16 cellular contexts compared by ENCODE assay signal in genomic region chr4:81467672-81467964, GRCh38. TPM values are rescaled to one million over a fixed set of nuclear protein-coding genes. Genes with fewer than 3 reads are reported as not detected.
DNase-seq lines count a peak whose midpoint lies in the region; TF ChIP-seq lines count a peak whose summit lies in the region.
"Had no signal": no experiment of that assay in that cellular context is flagged by ENCODE, and none has a peak within 500 bp of the region (broad histone marks: within the 10 kb centered on the region; RNA-seq: fewer than 3 reads in every experiment).

No MANE protein-coding gene starts in this region.

- H3K9me3 ChIP-seq in mammary epithelial cell (replicated peaks; ENCODE audit: insufficient read depth, low read length) (no peaks in the 10 kb centered on the region), breast epithelium (no peaks in the 10 kb centered on the region), OCI-LY7 (ENCODE audit: low read length) (no peaks in the 10 kb centered on the region), endodermal cell (ENCODE audit: control insufficient read depth, low read length) (no peaks in the 10 kb centered on the region)
- H3K9me3 ChIP-seq: A549, MG63, spleen, transverse colon had no signal

- TF ChIP-seq POLR2A in breast epithelium (IDR thresholded peaks at IDR 0.05), result no peak

- H3K27me3 Mint-ChIP-seq in endodermal cell (ENCODE audit: insufficient read depth) (no peaks in the 10 kb centered on the region), neural crest cell (ENCODE audit: low read depth) (peaks cover 58% of the 10 kb centered on the region)
- H3K27me3 Mint-ChIP-seq: naive thymus-derived CD8-positive, alpha-beta T cell had no signal

- dilution Hi-C loops in mammary epithelial cell (cut with HindIII; ENCODE audit: low sequenced_read_pairs), result no loop called here

- H3K9ac ChIP-seq in mammary epithelial cell (ENCODE audit: insufficient read depth, low read length), result no peak overlapping the region
- no peak overlapping the region for H3K9ac ChIP-seq in endodermal cell (ENCODE audit: extremely low read depth, low read length, poor library complexity, severe bottlenecking)

- H4K20me1 ChIP-seq in mammary epithelial cell (ENCODE audit: insufficient read depth, low read length) (no peaks in the 10 kb centered on the region), OCI-LY7 (ENCODE audit: insufficient read depth, low read length) (peaks cover 8% of the 10 kb centered on the region)

- H3K4me1 ChIP-seq in mammary epithelial cell (ENCODE audit: insufficient read depth, low read length) (peaks cover 23% of the 10 kb centered on the region), breast epithelium (peaks cover 0 to 17% of the 10 kb centered on the region in 2 donors), OCI-LY7 (ENCODE audit: insufficient read depth, low read length, poor library complexity, severe bottlenecking) (peaks cover 27% of the 10 kb centered on the region), endodermal cell (ENCODE audit: control insufficient read depth, insufficient read depth, low read length) (peaks cover 2% of the 10 kb centered on the region)

- H3K27ac ChIP-seq in mammary epithelial cell (ENCODE audit: insufficient read depth, low read depth, low read length) (peak overlapping the region; percentile 80), breast epithelium (no peak overlapping the region), OCI-LY7 (ENCODE audit: low read depth, low read length, poor library complexity, severe bottlenecking) (no peak overlapping the region), endodermal cell (ENCODE audit: low read depth, low read length) (no peak overlapping the region)
- H3K27ac ChIP-seq: A549 had no signal

- no peaks in the 10 kb centered on the region for H3K36me3 ChIP-seq in mammary epithelial cell (ENCODE audit: insufficient read depth, low read length)
- H3K36me3 ChIP-seq in breast epithelium, result no peaks in the 10 kb centered on the region
- H3K36me3 ChIP-seq in OCI-LY7 (ENCODE audit: insufficient read depth, low read length), result no peaks in the 10 kb centered on the region
- H3K36me3 ChIP-seq in endodermal cell (ENCODE audit: control insufficient read depth, insufficient read depth, low read length), result no peaks in the 10 kb centered on the region
- H3K36me3 ChIP-seq: MG63, transverse colon had no signal

- H3K4me3 ChIP-seq in mammary epithelial cell (replicated peaks in 1 of 3; ENCODE audit: insufficient read depth in 1 of 3, low read depth in 2 of 3, low read length in 3 of 3) (no peak overlapping the region), breast epithelium (no peak overlapping the region), OCI-LY7 (ENCODE audit: low read depth, low read length, poor library complexity, severe bottlenecking) (no peak overlapping the region), endodermal cell (ENCODE audit: low read length) (peak overlapping the region; percentile 32)
- H3K4me3 ChIP-seq: A549, K562, MG63, transverse colon had no signal

- no peaks in the 10 kb centered on the region for H3K79me2 ChIP-seq in mammary epithelial cell (ENCODE audit: insufficient read depth, low read length)
- H3K79me2 ChIP-seq in OCI-LY7 (ENCODE audit: insufficient read depth, low read depth, low read length), result peaks cover 55% of the 10 kb centered on the region

- BruUV-seq in mammary epithelial cell (replicated peaks; lab: Mats Ljungman, UMichigan) (no TSS peak), OCI-LY7 (replicated peaks; lab: Mats Ljungman, UMichigan) (no TSS peak)

- H3K4me2 ChIP-seq in mammary epithelial cell (ENCODE audit: insufficient read depth, low read depth, low read length) (peak overlapping the region; percentile 40), OCI-LY7 (ENCODE audit: low read length) (no peak overlapping the region)
- H3K4me2 ChIP-seq: A549 had no signal

- H3K4me1 Mint-ChIP-seq in endodermal cell (peaks cover 50% of the 10 kb centered on the region), neural crest cell (peaks cover 27% of the 10 kb centered on the region)

- TF ChIP-seq CTCF in mammary epithelial cell (conservative IDR thresholded peaks at IDR 0.05 in 1 of 2, IDR thresholded peaks at IDR 0.05 in 1 of 2; ENCODE audit: extremely low read depth in 1 of 2, insufficient read depth in 1 of 2, low read depth in 1 of 2, low read length in 2 of 2) (no peak), breast epithelium (IDR thresholded peaks at IDR 0.05) (no peak), OCI-LY7 (conservative IDR thresholded peaks at IDR 0.05; ENCODE audit: low read length) (peak; percentile 62; the same call in 1 of the 2 replicates), endodermal cell (conservative IDR thresholded peaks at IDR 0.05) (no peak), neural crest cell (conservative IDR thresholded peaks at IDR 0.05) (no peak)

- DNase-seq in mammary epithelial cell (no peak), breast epithelium (ENCODE audit: low spot score in 2 of 2) (no peak), OCI-LY7 (ENCODE audit: low spot score) (no peak), endodermal cell (no peak), neural crest cell (ENCODE audit: low read depth, low spot score) (no peak), NCI-H1105 (lab: John Stamatoyannopoulos, UW) (no peak), NCI-H2081 (lab: John Stamatoyannopoulos, UW) (no peak), D341Med (ENCODE audit: low spot score) (no peak)
- DNase-seq: MG63, Right ventricle myocardium superior, spleen had no signal

- H3K27me3 ChIP-seq in mammary epithelial cell (ENCODE audit: insufficient read depth, low read length) (no peaks in the 10 kb centered on the region), breast epithelium (no peaks in the 10 kb centered on the region), endodermal cell (ENCODE audit: control insufficient read depth, insufficient read depth, low read length, poor library complexity, severe bottlenecking) (no peaks in the 10 kb centered on the region)
- H3K27me3 ChIP-seq: spleen, transverse colon had no signal

- POLR2A ChIA-PET in OCI-LY7 (lab: Charles Lee), result interaction anchor here (1.6 to 1.7 kb wide), 2 partner anchors 339 to 376 kb away, joined by 4 read pairs; no protein-coding TSS in a partner anchor

- H2AFZ ChIP-seq in mammary epithelial cell (ENCODE audit: low read depth, low read length) (no peak overlapping the region), OCI-LY7 (ENCODE audit: low read length) (no peak overlapping the region)

- H3K4me3 Mint-ChIP-seq in endodermal cell, result no peak overlapping the region
- H3K4me3 Mint-ChIP-seq in neural crest cell, result peak overlapping the region; percentile 14
- H3K4me3 Mint-ChIP-seq: immature natural killer cell; naive thymus-derived CD8-positive, alpha-beta T cell had no signal

- CTCF ChIA-PET in mammary epithelial cell (lab: Charles Lee; ENCODE audit: low non-redundant PET), result interaction anchor here (0.5 to 1.2 kb wide), 5 partner anchors 169 to 817 kb away, joined by 4 to 7 read pairs (median 5); no protein-coding TSS in a partner anchor
- CTCF ChIA-PET in OCI-LY7 (lab: Charles Lee; ENCODE audit: unreplicated experiment), result interaction anchor here (0.7 to 1.0 kb wide), 3 partner anchors 11 to 377 kb away, joined by 3 to 6 read pairs (median 3); no protein-coding TSS in a partner anchor

- 0% methylated on average over 1 of the region's 1 CpG for WGBS in mammary epithelial cell (ENCODE audit: low coverage, missing lambda C conversion rate)
- WGBS in endodermal cell (ENCODE audit: insufficient coverage in 1 of 2, insufficient read length in 1 of 2), 2 experiments, result 0% methylated on average over 1 of the region's 1 CpG; no CpG with 5 or more reads in 1 of the 2 experiments

- intact Hi-C loops in mammary epithelial cell (cut with micrococcal nuclease), result loop anchor here (1.0 to 5.0 kb wide), 7 partner anchors 61 to 801 kb away; no protein-coding TSS in a partner anchor
- intact Hi-C loops in breast epithelium (cut with DNase I; ENCODE audit: low total_unique reads), result no loop called here
- intact Hi-C loops in OCI-LY7 (cut with micrococcal nuclease; ENCODE audit: unreplicated experiment), result loop anchor here (1.0 to 2.0 kb wide), 3 partner anchors 61 to 377 kb away; no protein-coding TSS in a partner anchor

- in situ Hi-C loops in mammary epithelial cell (cut with MboI; ENCODE audit: low sequenced_read_pairs in 2 of 2), result no loop called here

- H3K9me2 ChIP-seq in OCI-LY7 (ENCODE audit: insufficient read depth, low read length), result no peaks in the 10 kb centered on the region

- H3K9me3 Mint-ChIP-seq in endodermal cell (no peaks in the 10 kb centered on the region), neural crest cell (no peaks in the 10 kb centered on the region)
- H3K9me3 Mint-ChIP-seq: immature natural killer cell; naive thymus-derived CD8-positive, alpha-beta T cell had no signal

- H3K36me3 Mint-ChIP-seq in endodermal cell (ENCODE audit: low read depth), result no peaks in the 10 kb centered on the region
- no peaks in the 10 kb centered on the region for H3K36me3 Mint-ChIP-seq in neural crest cell (ENCODE audit: low read depth)
- H3K36me3 Mint-ChIP-seq: immature natural killer cell had no signal

- H3K27ac Mint-ChIP-seq in endodermal cell (no peak overlapping the region), neural crest cell (ENCODE audit: unreplicated experiment) (no peak overlapping the region)
- H3K27ac Mint-ChIP-seq: immature natural killer cell had no signal

RNA-seq across cellular contexts. Expression of gene RASGEF1B, which starts 4.1 kb away (rescaled TPM):
- total RNA-seq in mammary epithelial cell (10 to 100 TPM; 10.6 to 15.3 TPM), breast epithelium (10 to 100 TPM; 16.4 to 45.8 (median 25.0) TPM), OCI-LY7 (2022) (5.7 and 9.8 TPM in 2 replicates), endodermal cell (10 to 100 TPM; 15.3 to 26.7 TPM), neural crest cell (1.7 and 1.9 TPM in 2 replicates)
- 8.7 TPM for polyA plus RNA-seq in mammary epithelial cell
- polyA minus RNA-seq in mammary epithelial cell, result 2.0 TPM
- total RNA-seq in OCI-LY7 (2014; rRNA removed; shearing (Covaris generic)), result 10.6 and 12.6 TPM in 2 replicates
- 9.0 TPM for polyA plus RNA-seq in endodermal cell (2013, experiment 1 of 2)
- polyA plus RNA-seq in endodermal cell (2013, experiment 2 of 2), result 10.0 TPM
